In genomic region chr14:58750321-58751269, GRCh38 we compare ENCODE assay signal across 1 cellular context.
TF ChIP-seq lines count a peak whose summit lies in the region.

No MANE protein-coding gene starts in this region.

TF ChIP-seq in HepG2, 621 proteins besides CTCF, POLR2A, EP300 and RAD21 (continued from another document):
- TF ChIP-seq, protein P1, sequence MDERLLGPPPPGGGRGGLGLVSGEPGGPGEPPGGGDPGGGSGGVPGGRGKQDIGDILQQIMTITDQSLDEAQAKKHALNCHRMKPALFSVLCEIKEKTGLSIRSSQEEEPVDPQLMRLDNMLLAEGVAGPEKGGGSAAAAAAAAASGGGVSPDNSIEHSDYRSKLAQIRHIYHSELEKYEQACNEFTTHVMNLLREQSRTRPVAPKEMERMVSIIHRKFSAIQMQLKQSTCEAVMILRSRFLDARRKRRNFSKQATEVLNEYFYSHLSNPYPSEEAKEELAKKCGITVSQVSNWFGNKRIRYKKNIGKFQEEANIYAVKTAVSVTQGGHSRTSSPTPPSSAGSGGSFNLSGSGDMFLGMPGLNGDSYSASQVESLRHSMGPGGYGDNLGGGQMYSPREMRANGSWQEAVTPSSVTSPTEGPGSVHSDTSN (CRISPR knock-in tag; IDR thresholded peaks at IDR 0.05), result no peak
- TF ChIP-seq THAP11 (CRISPR knock-in tag; IDR thresholded peaks at IDR 0.05) (no peak), SP5 (CRISPR knock-in tag; IDR thresholded peaks at IDR 0.05; ENCODE audit: borderline replicate concordance, low read depth) (no peak), FOXO1 (CRISPR knock-in tag; IDR thresholded peaks at IDR 0.05) (no peak), ZFP41 (CRISPR knock-in tag; IDR thresholded peaks at IDR 0.05; ENCODE audit: borderline replicate concordance) (no peak), ZNF343 (CRISPR knock-in tag; IDR thresholded peaks at IDR 0.05) (no peak), DMTF1 (CRISPR knock-in tag; IDR thresholded peaks at IDR 0.05) (no peak), NR2F6 (IDR thresholded peaks at IDR 0.05) (no peak), NR2F6 (CRISPR knock-in tag; IDR thresholded peaks at IDR 0.05) (no peak), RFXANK (CRISPR knock-in tag; IDR thresholded peaks at IDR 0.05) (no peak)
- TF ChIP-seq, protein P2, sequence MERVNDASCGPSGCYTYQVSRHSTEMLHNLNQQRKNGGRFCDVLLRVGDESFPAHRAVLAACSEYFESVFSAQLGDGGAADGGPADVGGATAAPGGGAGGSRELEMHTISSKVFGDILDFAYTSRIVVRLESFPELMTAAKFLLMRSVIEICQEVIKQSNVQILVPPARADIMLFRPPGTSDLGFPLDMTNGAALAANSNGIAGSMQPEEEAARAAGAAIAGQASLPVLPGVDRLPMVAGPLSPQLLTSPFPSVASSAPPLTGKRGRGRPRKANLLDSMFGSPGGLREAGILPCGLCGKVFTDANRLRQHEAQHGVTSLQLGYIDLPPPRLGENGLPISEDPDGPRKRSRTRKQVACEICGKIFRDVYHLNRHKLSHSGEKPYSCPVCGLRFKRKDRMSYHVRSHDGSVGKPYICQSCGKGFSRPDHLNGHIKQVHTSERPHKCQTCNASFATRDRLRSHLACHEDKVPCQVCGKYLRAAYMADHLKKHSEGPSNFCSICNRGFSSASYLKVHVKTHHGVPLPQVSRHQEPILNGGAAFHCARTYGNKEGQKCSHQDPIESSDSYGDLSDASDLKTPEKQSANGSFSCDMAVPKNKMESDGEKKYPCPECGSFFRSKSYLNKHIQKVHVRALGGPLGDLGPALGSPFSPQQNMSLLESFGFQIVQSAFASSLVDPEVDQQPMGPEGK (CRISPR knock-in tag; IDR thresholded peaks at IDR 0.05), result peak; percentile 52
